ENCODE assay signal across 14 cellular contexts in genomic region chr15:73699249-73700040, GRCh38. TPM values are rescaled to one million over a fixed set of nuclear protein-coding genes. Genes with fewer than 3 reads are reported as not detected.
"Had no signal": no experiment of that assay in that cellular context is flagged by ENCODE, and none has a peak within 500 bp of the region (broad histone marks: within the 10 kb centered on the region; RNA-seq: fewer than 3 reads in every experiment).

No MANE protein-coding gene starts in this region.

- H3K36me3 ChIP-seq: cardiac muscle cell, gastrocnemius medialis, prostate gland had no signal

- H3K4me3 Mint-ChIP-seq: activated naive CD8-positive, alpha-beta T cell; activated T-cell treated with anti-CD3 and anti-CD28 coated beads, Interleukin-2, amount 50 U/mL, for 4 hours; mesothelial cell of epicardium; natural killer cell treated with Interleukin-12 subunit alpha and Interleukin-12 subunit beta and Interleukin-15 and Interleukin-18, amount 100 ng/mL, for 72 hours; T-cell had no signal

- H3K27ac ChIP-seq: cardiac muscle cell, gastrocnemius medialis, heart left ventricle, prostate gland, skin epidermis, stomach, upper lobe of left lung had no signal

- H3K36me3 Mint-ChIP-seq: activated naive CD8-positive, alpha-beta T cell; natural killer cell treated with Interleukin-12 subunit alpha and Interleukin-12 subunit beta and Interleukin-15 and Interleukin-18, amount 100 ng/mL, for 72 hours; T-cell had no signal

- H3K9me3 ChIP-seq: gastrocnemius medialis, heart left ventricle, prostate gland, stomach, upper lobe of left lung had no signal

- H3K9me3 Mint-ChIP-seq: activated T-cell treated with anti-CD3 and anti-CD28 coated beads, Interleukin-2, amount 50 U/mL, for 4 hours; mesothelial cell of epicardium; natural killer cell treated with Interleukin-12 subunit alpha and Interleukin-12 subunit beta and Interleukin-15 and Interleukin-18, amount 100 ng/mL, for 72 hours; T-cell had no signal

- H3K27ac Mint-ChIP-seq: activated naive CD8-positive, alpha-beta T cell had no signal

- H3K4me3 ChIP-seq: cardiac muscle cell, gastrocnemius medialis, heart left ventricle, lung, prostate gland, skin epidermis, stomach, upper lobe of left lung had no signal

- H3K27me3 ChIP-seq: cardiac muscle cell, dorsolateral prefrontal cortex, gastrocnemius medialis, stomach, upper lobe of left lung had no signal

- H3K4me1 ChIP-seq: prostate gland had no signal

RNA-seq across cellular contexts. Expression of gene INSYN1, which starts 53.7 kb away (rescaled TPM):
- total RNA-seq: activated T-cell treated with anti-CD3 and anti-CD28 coated beads, Interleukin-2, amount 50 U/mL, for 4 hours; natural killer cell treated with Interleukin-12 subunit alpha and Interleukin-12 subunit beta and Interleukin-15 and Interleukin-18, amount 100 ng/mL, for 72 hours; T-cell had no signal
